ENCODE assay signal across 1 cellular context in the genomic region with DNA sequence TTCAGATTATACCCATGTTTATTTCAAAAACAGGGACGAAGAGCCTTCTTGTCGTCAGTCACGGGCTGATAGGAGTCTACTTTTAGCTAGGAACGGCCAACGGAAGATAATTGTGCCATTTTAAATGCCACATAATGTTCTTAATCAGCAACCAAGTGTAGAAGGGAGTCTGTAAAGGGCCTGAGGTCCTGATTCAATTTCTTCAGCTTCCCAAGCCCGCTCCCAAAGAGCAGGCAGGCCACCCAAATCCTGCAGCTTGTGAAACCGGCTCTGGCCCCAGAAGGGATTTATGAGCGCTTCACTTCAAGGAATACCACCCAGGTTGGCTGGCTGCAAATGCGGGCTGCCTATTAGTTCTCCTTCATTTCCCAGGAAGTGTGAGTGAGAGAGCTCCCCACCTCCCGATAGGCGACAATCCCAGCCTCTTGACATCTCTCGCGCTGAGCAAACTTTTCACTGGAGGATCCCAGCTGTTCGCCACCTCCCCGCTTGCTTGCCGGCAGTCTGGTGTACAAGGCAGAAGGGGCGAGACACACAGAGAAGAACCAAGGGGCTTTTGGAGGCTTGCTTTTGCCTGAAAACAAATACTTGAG.
TF ChIP-seq lines count a peak whose summit lies in the region.

No MANE protein-coding gene starts in this region.

TF ChIP-seq in WTC11, 78 proteins besides CTCF, POLR2A, EP300 and RAD21 (continued from another document):
- TF ChIP-seq, protein P1, sequence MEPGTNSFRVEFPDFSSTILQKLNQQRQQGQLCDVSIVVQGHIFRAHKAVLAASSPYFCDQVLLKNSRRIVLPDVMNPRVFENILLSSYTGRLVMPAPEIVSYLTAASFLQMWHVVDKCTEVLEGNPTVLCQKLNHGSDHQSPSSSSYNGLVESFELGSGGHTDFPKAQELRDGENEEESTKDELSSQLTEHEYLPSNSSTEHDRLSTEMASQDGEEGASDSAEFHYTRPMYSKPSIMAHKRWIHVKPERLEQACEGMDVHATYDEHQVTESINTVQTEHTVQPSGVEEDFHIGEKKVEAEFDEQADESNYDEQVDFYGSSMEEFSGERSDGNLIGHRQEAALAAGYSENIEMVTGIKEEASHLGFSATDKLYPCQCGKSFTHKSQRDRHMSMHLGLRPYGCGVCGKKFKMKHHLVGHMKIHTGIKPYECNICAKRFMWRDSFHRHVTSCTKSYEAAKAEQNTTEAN (CRISPR knock-in tag; IDR thresholded peaks at IDR 0.05): no peak
- no peak for TF ChIP-seq ZNF121 (CRISPR knock-in tag; IDR thresholded peaks at IDR 0.05)
- TF ChIP-seq, protein P2, sequence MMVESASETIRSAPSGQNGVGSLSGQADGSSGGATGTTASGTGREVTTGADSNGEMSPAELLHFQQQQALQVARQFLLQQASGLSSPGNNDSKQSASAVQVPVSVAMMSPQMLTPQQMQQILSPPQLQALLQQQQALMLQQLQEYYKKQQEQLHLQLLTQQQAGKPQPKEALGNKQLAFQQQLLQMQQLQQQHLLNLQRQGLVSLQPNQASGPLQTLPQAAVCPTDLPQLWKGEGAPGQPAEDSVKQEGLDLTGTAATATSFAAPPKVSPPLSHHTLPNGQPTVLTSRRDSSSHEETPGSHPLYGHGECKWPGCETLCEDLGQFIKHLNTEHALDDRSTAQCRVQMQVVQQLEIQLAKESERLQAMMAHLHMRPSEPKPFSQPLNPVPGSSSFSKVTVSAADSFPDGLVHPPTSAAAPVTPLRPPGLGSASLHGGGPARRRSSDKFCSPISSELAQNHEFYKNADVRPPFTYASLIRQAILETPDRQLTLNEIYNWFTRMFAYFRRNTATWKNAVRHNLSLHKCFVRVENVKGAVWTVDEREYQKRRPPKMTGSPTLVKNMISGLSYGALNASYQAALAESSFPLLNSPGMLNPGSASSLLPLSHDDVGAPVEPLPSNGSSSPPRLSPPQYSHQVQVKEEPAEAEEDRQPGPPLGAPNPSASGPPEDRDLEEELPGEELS (CRISPR knock-in tag; IDR thresholded peaks at IDR 0.05): no peak
